ENCODE assay signal across 23 cellular contexts in genomic region chr6:73054958-73055357, GRCh38.
"Had no signal": no experiment of that assay in that cellular context is flagged by ENCODE, and none has a peak within 500 bp of the region (broad histone marks: within the 10 kb centered on the region; RNA-seq: fewer than 3 reads in every experiment).

No MANE protein-coding gene starts in this region.

- DNase-seq: stimulated activated CD4-positive, alpha-beta T cell treated with anti-CD3 and anti-CD28 coated beads, Interleukin-2, amount 100 ng/mL, for 48 hours; stimulated activated CD4-positive, alpha-beta T cell treated with anti-CD3 and anti-CD28 coated beads, Interleukin-4, amount 100 ng/mL, for 1 hour; stimulated activated CD4-positive, alpha-beta T cell treated with anti-CD3 and anti-CD28 coated beads, Interleukin-4, amount 100 ng/mL, for 24 hours; stimulated activated CD4-positive, alpha-beta T cell treated with anti-CD3 and anti-CD28 coated beads, Interleukin-4, amount 100 ng/mL, for 4 hours; stimulated activated CD8-positive, alpha-beta memory T cell treated with anti-CD3 and anti-CD28 coated beads, Interleukin-4, amount 100 ng/mL, for 48 hours; stimulated activated naive B cell treated with anti-CD40 and anti-IgM and Interleukin-4, amounts not matched to agents 10 μg/mL and 1 μg/mL and 100 μg/mL, for 72 hours; stimulated activated naive CD4-positive, alpha-beta T cell treated with Interleukin-2 at 50 U/mL for 16 hours; stimulated activated naive CD8-positive, alpha-beta T cell treated with anti-CD3 and anti-CD28 coated beads, Interleukin-15, amount 100 ng/mL, for 72 hours; stimulated activated naive CD8-positive, alpha-beta T cell treated with anti-CD3 and anti-CD28 coated beads, Interleukin-15, Interleukin-2, amounts not matched to agents 100 U/mL and 50 U/mL, for 24 hours; stomach; substantia nigra; testis; tibial artery; transverse colon; trophoblast cell; upper lobe of right lung; uterus had no signal

- H3K4me1 ChIP-seq: stomach, suprapubic skin, testis, tibial artery, transverse colon, upper lobe of left lung, upper lobe of right lung, uterus, vagina had no signal

- H3K27me3 ChIP-seq: stomach, suprapubic skin, testis, tibial artery, tibial nerve, transverse colon, upper lobe of left lung, upper lobe of right lung, uterus, vagina had no signal

- H3K4me3 ChIP-seq: stomach, suprapubic skin, testis, thoracic aorta, tibial artery, tibial nerve, transverse colon, upper lobe of left lung, upper lobe of right lung, uterus, vagina had no signal

- H3K36me3 ChIP-seq: stomach, suprapubic skin, thoracic aorta, tibial artery, tibial nerve, transverse colon, upper lobe of left lung, upper lobe of right lung, uterus, vagina had no signal

- H3K27ac ChIP-seq: stomach, suprapubic skin, testis, thoracic aorta, tibial artery, tibial nerve, transverse colon, upper lobe of left lung, upper lobe of right lung, uterus, vagina had no signal

- FAIRE-seq: urothelium cell line had no signal

- H3K9me3 ChIP-seq: stomach, suprapubic skin, testis, thoracic aorta, tibial artery, tibial nerve, transverse colon, upper lobe of left lung, upper lobe of right lung, uterus, vagina had no signal
